Comparison of ENCODE assay signal across 8 cellular contexts in genomic region chr9:129069128-129069824, GRCh38. TPM values are rescaled to one million over a fixed set of nuclear protein-coding genes. Genes with fewer than 3 reads are reported as not detected.
DNase-seq lines count a peak whose midpoint lies in the region; ATAC-seq and TF ChIP-seq lines count a peak whose summit lies in the region.

No MANE protein-coding gene starts in this region.

- H3K4me3 Mint-ChIP-seq in activated T-cell treated with anti-CD3 and anti-CD28 coated beads, Interleukin-2, amount 50 U/mL, for 24 hours = peak overlapping the region; percentile 34

- H3K4me1 Mint-ChIP-seq in activated T-cell treated with anti-CD3 and anti-CD28 coated beads, Interleukin-2, amount 50 U/mL, for 24 hours (ENCODE audit: low read depth) = peaks cover 36% of the 10 kb centered on the region

- H3K36me3 Mint-ChIP-seq in activated T-cell treated with anti-CD3 and anti-CD28 coated beads, Interleukin-2, amount 50 U/mL, for 24 hours (ENCODE audit: low read depth) = peaks cover 54% of the 10 kb centered on the region

- ATAC-seq in GM18909 (IDR thresholded peaks at IDR 0.05; ENCODE audit: poor library complexity, unreplicated experiment) (peak; percentile 67), left ventricle myocardium superior (peak; percentile 94)

- H3K9me3 Mint-ChIP-seq in activated T-cell treated with anti-CD3 and anti-CD28 coated beads, Interleukin-2, amount 50 U/mL, for 24 hours = no peaks in the 10 kb centered on the region

- intact Hi-C loops in left ventricle myocardium superior (cut with micrococcal nuclease) = no loop called here

- no peaks in the 10 kb centered on the region for H3K27me3 Mint-ChIP-seq in activated T-cell treated with anti-CD3 and anti-CD28 coated beads, Interleukin-2, amount 50 U/mL, for 24 hours

- peak; percentile 38 for DNase-seq in NCI-H2107 (lab: John Stamatoyannopoulos, UW)
- DNase-seq in activated T-cell treated with anti-CD3 and anti-CD28 coated beads, Interleukin-2, amount 50 U/mL, for 24 hours = peak; percentile 74
- peak; percentile 90 for DNase-seq in left ventricle myocardium superior
- DNase-seq in stimulated activated CD4-positive, alpha-beta T cell treated with anti-CD3 and anti-CD28 coated beads, Interleukin-4, amount 100 ng/mL, for 1 hour = peak; percentile 52
- no peak for DNase-seq in NCI-H1105 (lab: John Stamatoyannopoulos, UW)
- DNase-seq in GM13976 (ENCODE audit: low spot score) = no peak
- no peak for DNase-seq in NCI-H146 treated with DMSO at 0.1 percent for 48 hours (lab: John Stamatoyannopoulos, UW; ENCODE audit: unreplicated experiment)

- in situ Hi-C loops in GM13976 (cut with MboI; ENCODE audit: low sequenced_read_pairs, unreplicated experiment) = no loop called here

- H3K27ac Mint-ChIP-seq in activated T-cell treated with anti-CD3 and anti-CD28 coated beads, Interleukin-2, amount 50 U/mL, for 24 hours = peak overlapping the region; percentile 92

- no peak for TF ChIP-seq CTCF in GM13976 (IDR thresholded peaks at IDR 0.05; ENCODE audit: borderline replicate concordance, control extremely low read depth, extremely low read depth, insufficient read depth, missing control alignments)

RNA-seq across cellular contexts. Expression of gene DOLPP1, which starts 11.6 kb away (rescaled TPM):
- total RNA-seq in left ventricle myocardium superior = 5.2 TPM

RNA-seq across cellular contexts. Expression of gene MIGA2, which starts 32.9 kb away (rescaled TPM):
- total RNA-seq in left ventricle myocardium superior = 39.0 TPM

RNA-seq across cellular contexts. Expression of gene SH3GLB2, which starts 41.1 kb away (rescaled TPM):
- total RNA-seq in left ventricle myocardium superior = 35.3 TPM

RNA-seq across cellular contexts. Expression of gene CRAT, which starts 41.3 kb away (rescaled TPM):
- total RNA-seq in left ventricle myocardium superior = 94.6 TPM

RNA-seq across cellular contexts. Expression of gene PTPA, which starts 41.9 kb away (rescaled TPM):
- total RNA-seq in left ventricle myocardium superior = 186 TPM

Comparison
In these comparisons a context has a peak if more than half of its experiments do, and no peak if none do; other contexts are left out.
1. DNase-seq: peak in NCI-H2107 (single experiment), activated T-cell treated with anti-CD3 and anti-CD28 coated beads, Interleukin-2, amount 50 U/mL, for 24 hours (single experiment), left ventricle myocardium superior (single experiment) and stimulated activated CD4-positive, alpha-beta T cell treated with anti-CD3 and anti-CD28 coated beads, Interleukin-4, amount 100 ng/mL, for 1 hour (single experiment); none in NCI-H1105 (single experiment), GM13976 (single experiment) and NCI-H146 treated with DMSO at 0.1 percent for 48 hours (single experiment).